In genomic region chr6:44126320-44127149, GRCh38 we compare ENCODE assay signal across 8 cellular contexts. TPM values are rescaled to one million over a fixed set of nuclear protein-coding genes. Genes with fewer than 3 reads are reported as not detected.
DNase-seq lines count a peak whose midpoint lies in the region; ATAC-seq, FAIRE-seq and TF ChIP-seq lines count a peak whose summit lies in the region.

No MANE protein-coding gene starts in this region.

- H3K9me3 ChIP-seq in neutrophil, result no peaks in the 10 kb centered on the region

- H3K4me3 ChIP-seq in foreskin fibroblast (ENCODE audit: low read depth in 1 of 2, low read length in 2 of 2) (peak overlapping the region; percentile 71 to 84), neutrophil (ENCODE audit: low read depth in 1 of 2, low read length in 1 of 2) (peak overlapping the region; percentile 79 to 90)

- ATAC-seq in HG03064 (IDR thresholded peaks at IDR 0.05; ENCODE audit: low read depth, unreplicated experiment), result peak; percentile 39

- TF ChIP-seq CTCF in 22Rv1 (IDR thresholded peaks at IDR 0.05) (no peak), foreskin fibroblast (IDR thresholded peaks at IDR 0.05; ENCODE audit: low read depth, low read length) (no peak), neutrophil (IDR thresholded peaks at IDR 0.05) (no peak)

- FAIRE-seq in GM18507 (lab: Jason Lieb, UNC) (peak; percentile 74), RCC 7860 (lab: Jason Lieb, UNC) (no peak)

- H3K4me1 ChIP-seq in neutrophil (ENCODE audit: control insufficient read depth in 1 of 2, insufficient read depth in 1 of 2, low read depth in 1 of 2, low read length in 1 of 2), result peaks cover 28 to 29% of the 10 kb centered on the region in 2 experiments

- DNase-seq in GM18507 (ENCODE audit: extremely low spot score, insufficient read length, low read depth) (peak; percentile 40), RCC 7860 (ENCODE audit: low spot score) (peak; percentile 55), foreskin fibroblast (peak; percentile 61 to 75)
- DNase-seq in activated T-helper 9 cell treated with anti-CD3 and anti-CD28 coated beads, Interleukin-2, amount 50 U/mL, for 16 hours (ENCODE audit: low read depth), result peak; percentile 75

- H3K36me3 ChIP-seq in neutrophil, result no peaks in the 10 kb centered on the region

- H3K27ac ChIP-seq in 22Rv1, result peak overlapping the region; percentile 61
- H3K27ac ChIP-seq in neutrophil, result peak overlapping the region; percentile 50
- H3K27ac ChIP-seq in temporal lobe (ENCODE audit: low read depth, low read length), result peak overlapping the region; percentile 12

- peaks cover 12% of the 10 kb centered on the region for H3K27me3 ChIP-seq in neutrophil

RNA-seq across cellular contexts. Expression of gene MRPL14, which starts 0.7 kb away (rescaled TPM):
- total RNA-seq in temporal lobe, result 23.4 TPM

RNA-seq across cellular contexts. Expression of gene TMEM63B, which starts 0.8 kb away (rescaled TPM):
- total RNA-seq in temporal lobe, result 37.9 TPM

RNA-seq across cellular contexts. Expression of gene CAPN11, which starts 32.1 kb away (rescaled TPM):
- total RNA-seq in temporal lobe, result 0.25 TPM

Comparison
In these comparisons a context has a peak if more than half of its experiments do, and no peak if none do; other contexts are left out.
1. Peak in every context shown above with its lines: DNase-seq, ATAC-seq, H3K4me3 ChIP-seq and H3K27ac ChIP-seq.